ENCODE assay signal across 15 cellular contexts in genomic region chr12:93390565-93391297, GRCh38. TPM values are rescaled to one million over a fixed set of nuclear protein-coding genes. Genes with fewer than 3 reads are reported as not detected.
DNase-seq lines count a peak whose midpoint lies in the region; ATAC-seq and TF ChIP-seq lines count a peak whose summit lies in the region.
"Had no signal": no experiment of that assay in that cellular context is flagged by ENCODE, and none has a peak within 500 bp of the region (broad histone marks: within the 10 kb centered on the region; RNA-seq: fewer than 3 reads in every experiment).

No MANE protein-coding gene starts in this region.

- no peaks in the 10 kb centered on the region for H3K27me3 ChIP-seq in left ventricle myocardium inferior (ENCODE audit: low read depth)
- H3K27me3 ChIP-seq in aorta (ENCODE audit: control insufficient read depth in 1 of 2, insufficient read depth in 2 of 2, low read length in 1 of 2) = no peaks in the 10 kb centered on the region

- no peak overlapping the region for H3K27ac ChIP-seq in OCI-LY7 (ENCODE audit: low read depth, low read length, poor library complexity, severe bottlenecking)
- H3K27ac ChIP-seq in left ventricle myocardium inferior (replicated peaks) = peak overlapping the region; percentile 70
- H3K27ac ChIP-seq in aorta (ENCODE audit: low read depth in 1 of 2, low read length in 2 of 2) = peak overlapping the region in 1 of 2 donors; percentile 32

- H4K20me1 ChIP-seq in OCI-LY7 (ENCODE audit: insufficient read depth, low read length) = 0 out of 2 replicates have a peak, but pooled peaks cover 5% of the 10 kb centered on the region

- H3K9me3 ChIP-seq in OCI-LY7 (ENCODE audit: low read length) (no peaks in the 10 kb centered on the region), left ventricle myocardium inferior (replicated peaks) (no peaks in the 10 kb centered on the region), aorta (ENCODE audit: control insufficient read depth, low read length) (no peaks in the 10 kb centered on the region)

- H3K4me1 Mint-ChIP-seq in activated CD4-positive, alpha-beta T cell treated with anti-CD3 and anti-CD28 coated beads, Interleukin-2, amount 10 ng/mL, durations not matched to agents 24 days and 14 days = peaks cover 24% of the 10 kb centered on the region

- no peaks in the 10 kb centered on the region for H3K9me3 Mint-ChIP-seq in activated CD4-positive, alpha-beta T cell treated with anti-CD3 and anti-CD28 coated beads, Interleukin-2, amount 10 ng/mL, durations not matched to agents 24 days and 14 days

- POLR2A ChIA-PET in OCI-LY7 (lab: Charles Lee) = interaction anchor here (0.6 to 1.4 kb wide), 4 partner anchors 9 to 1218 kb away, joined by 3 to 10 read pairs (median 4); no protein-coding TSS in a partner anchor

- H3K79me2 ChIP-seq in OCI-LY7 (ENCODE audit: insufficient read depth, low read depth, low read length) = peaks cover 42% of the 10 kb centered on the region; the same call in 1 of the 2 replicates

- H3K4me3 Mint-ChIP-seq in activated CD4-positive, alpha-beta T cell treated with anti-CD3 and anti-CD28 coated beads, Interleukin-2, amount 10 ng/mL, durations not matched to agents 24 days and 14 days = no peak overlapping the region

- intact Hi-C loops in activated CD4-positive, alpha-beta T cell treated with anti-CD3 and anti-CD28 coated beads, Interleukin-2, amount 10 ng/mL, durations not matched to agents 24 days and 14 days (cut with micrococcal nuclease) = no loop called here
- intact Hi-C loops in OCI-LY7 (cut with micrococcal nuclease; ENCODE audit: unreplicated experiment) = no loop called here
- intact Hi-C loops in left ventricle myocardium inferior (cut with micrococcal nuclease) = no loop called here
- intact Hi-C loops in aorta (cut with DNase I) = no loop called here

- H3K27ac Mint-ChIP-seq in activated CD4-positive, alpha-beta T cell treated with anti-CD3 and anti-CD28 coated beads, Interleukin-2, amount 10 ng/mL, durations not matched to agents 24 days and 14 days = peak overlapping the region; percentile 29

- BruUV-seq in OCI-LY7 (replicated peaks; lab: Mats Ljungman, UMichigan) = no TSS peak

- peaks cover 28% of the 10 kb centered on the region for H3K36me3 Mint-ChIP-seq in activated CD4-positive, alpha-beta T cell treated with anti-CD3 and anti-CD28 coated beads, Interleukin-2, amount 10 ng/mL, durations not matched to agents 24 days and 14 days (ENCODE audit: low read depth)

- TF ChIP-seq CTCF in OCI-LY7 (conservative IDR thresholded peaks at IDR 0.05; ENCODE audit: low read length) (no peak), left ventricle myocardium inferior (IDR thresholded peaks at IDR 0.05; ENCODE audit: borderline replicate concordance) (no peak)

- H3K9me2 ChIP-seq in OCI-LY7 (ENCODE audit: insufficient read depth, low read length) = no peaks in the 10 kb centered on the region

- CTCF ChIA-PET in OCI-LY7 (lab: Charles Lee; ENCODE audit: unreplicated experiment) = interaction anchor here (1.7 kb wide), 1 partner anchor 10 kb away, joined by 6 read pairs; no protein-coding TSS in a partner anchor

- DNase-seq in activated CD4-positive, alpha-beta T cell treated with anti-CD3 and anti-CD28 coated beads, Interleukin-2, amount 10 ng/mL, durations not matched to agents 24 days and 14 days = no peak
- no peak for DNase-seq in activated CD4-positive, alpha-beta T cell treated with anti-CD3 and anti-CD28 coated beads, Interleukin-2, amount 50 U/mL, for 48 hours
- DNase-seq in OCI-LY7 (ENCODE audit: low spot score) (peak; percentile 28), left ventricle myocardium inferior (no peak), renal cortical epithelial cell (ENCODE audit: low read depth) (peak; percentile 68), aorta (no peak), HK-2 (ENCODE audit: unreplicated experiment) (no peak), NCI-H524 (lab: John Stamatoyannopoulos, UW) (no peak)
- DNase-seq: activated CD8-positive, alpha-beta memory T cell treated with anti-CD3 and anti-CD28 coated beads, Interleukin-2, amount 50 U/mL, for 4 hours; amygdala; DMS79; effector CD4-positive, alpha-beta T cell; left colon; NCI-H1105; NCI-H510A treated with DMSO at 0.1 percent for 48 hours had no signal

- WGBS in aorta, 2 donors = 78 to 81% methylated on average over 5 of the region's 5 CpGs

- no peak overlapping the region for H2AFZ ChIP-seq in OCI-LY7 (ENCODE audit: low read length)

- no peak for ATAC-seq in aorta (ENCODE audit: low FRiP score)
- ATAC-seq: left colon had no signal

- peaks cover 18% of the 10 kb centered on the region for H3K36me3 ChIP-seq in OCI-LY7 (ENCODE audit: insufficient read depth, low read length)
- H3K36me3 ChIP-seq in left ventricle myocardium inferior = peaks cover 32% of the 10 kb centered on the region
- no peaks in the 10 kb centered on the region for H3K36me3 ChIP-seq in aorta (ENCODE audit: control insufficient read depth in 1 of 2, insufficient read depth in 2 of 2, low read length in 1 of 2)

- H3K27me3 Mint-ChIP-seq in activated CD4-positive, alpha-beta T cell treated with anti-CD3 and anti-CD28 coated beads, Interleukin-2, amount 10 ng/mL, durations not matched to agents 24 days and 14 days = no peaks in the 10 kb centered on the region

- H3K4me2 ChIP-seq in OCI-LY7 (ENCODE audit: low read length) = peak overlapping the region; percentile 32

- H3K4me1 ChIP-seq in OCI-LY7 (ENCODE audit: insufficient read depth, low read length, poor library complexity, severe bottlenecking) (peaks cover 29% of the 10 kb centered on the region), left ventricle myocardium inferior (peaks cover 85% of the 10 kb centered on the region), aorta (ENCODE audit: control insufficient read depth in 1 of 2, insufficient read depth in 2 of 2, low read length in 2 of 2) (peaks cover 0 to 14% of the 10 kb centered on the region in 2 donors)

- H3K4me3 ChIP-seq in OCI-LY7 (ENCODE audit: low read depth, low read length, poor library complexity, severe bottlenecking) (no peak overlapping the region), left ventricle myocardium inferior (peak overlapping the region; percentile 29), aorta (ENCODE audit: low read length in 2 of 2) (no peak overlapping the region)

RNA-seq across cellular contexts. Expression of gene NUDT4, which starts 13.0 kb away (rescaled TPM):
- total RNA-seq in activated CD4-positive, alpha-beta T cell treated with anti-CD3 and anti-CD28 coated beads, Interleukin-2, amount 10 ng/mL, durations not matched to agents 24 days and 14 days = 86.6 and 94.5 TPM in 2 replicates
- 20.3 and 26.4 TPM in 2 replicates for total RNA-seq in OCI-LY7 (2014; rRNA removed; shearing (Covaris generic))
- total RNA-seq in OCI-LY7 (2022) = 32.4 and 32.5 TPM in 2 replicates
- total RNA-seq in left ventricle myocardium inferior = 283 TPM
- total RNA-seq in renal cortical epithelial cell = 35.2 and 35.8 TPM in 2 replicates
- 100 to 1,000 TPM in 1 of 2 donors, 10 to 100 TPM in 1; 52.5 to 101 TPM for total RNA-seq in aorta
- polyA plus RNA-seq in aorta = 10 to 100 TPM; 47.3 to 78.8 TPM

RNA-seq across cellular contexts. Expression of gene UBE2N, which starts 51.0 kb away (rescaled TPM):
- 225 and 243 TPM in 2 replicates for total RNA-seq in activated CD4-positive, alpha-beta T cell treated with anti-CD3 and anti-CD28 coated beads, Interleukin-2, amount 10 ng/mL, durations not matched to agents 24 days and 14 days
- 193 and 214 TPM in 2 replicates for total RNA-seq in OCI-LY7 (2014; rRNA removed; shearing (Covaris generic))
- total RNA-seq in OCI-LY7 (2022) (153 and 163 TPM in 2 replicates), left ventricle myocardium inferior (86.3 TPM), renal cortical epithelial cell (58.4 and 72.9 TPM in 2 replicates), aorta (10 to 100 TPM; 57.1 to 86.8 TPM)
- 10 to 100 TPM; 45.7 to 48.7 TPM for polyA plus RNA-seq in aorta

Comparison
In these comparisons a context has a peak if more than half of its experiments do, and no peak if none do; other contexts are left out.
1. DNase-seq: peak in OCI-LY7 (single experiment) and renal cortical epithelial cell (single experiment); none in activated CD4-positive, alpha-beta T cell treated with anti-CD3 and anti-CD28 coated beads, Interleukin-2, amount 10 ng/mL, durations not matched to agents 24 days and 14 days (single experiment), activated CD4-positive, alpha-beta T cell treated with anti-CD3 and anti-CD28 coated beads, Interleukin-2, amount 50 U/mL, for 48 hours (0 of 2), left ventricle myocardium inferior (single experiment), aorta (0 of 2), HK-2 (single experiment) and NCI-H524 (0 of 2).